Comparison of ENCODE assay signal across 1 cellular context in genomic region chr12:1795785-1796514, GRCh38.
TF ChIP-seq lines count a peak whose summit lies in the region.

No MANE protein-coding gene starts in this region.

TF ChIP-seq in HepG2, 621 proteins besides CTCF, POLR2A, EP300 and RAD21 (continued from another document and continues in another):
- no peak for TF ChIP-seq ATF2 (CRISPR knock-in tag; IDR thresholded peaks at IDR 0.05)
- peak; percentile 57; the same call in 1 of the 2 replicates for TF ChIP-seq ZNF331 (CRISPR knock-in tag; IDR thresholded peaks at IDR 0.05)
- TF ChIP-seq DNMT3B (CRISPR knock-in tag; conservative IDR thresholded peaks at IDR 0.05), result no peak
- TF ChIP-seq ZNF30 (CRISPR knock-in tag; IDR thresholded peaks at IDR 0.05), result no peak
- no peak for TF ChIP-seq CHD2 (IDR thresholded peaks at IDR 0.05; ENCODE audit: low read depth, low read length)
- TF ChIP-seq ZNF644 (CRISPR knock-in tag; IDR thresholded peaks at IDR 0.05; ENCODE audit: low read depth), result no peak
- TF ChIP-seq HOXD1 (CRISPR knock-in tag; IDR thresholded peaks at IDR 0.05), result no peak
- TF ChIP-seq SOX5 (CRISPR knock-in tag; IDR thresholded peaks at IDR 0.05; ENCODE audit: borderline replicate concordance), result no peak
- TF ChIP-seq HDAC1 (CRISPR knock-in tag; IDR thresholded peaks at IDR 0.05), result peak; percentile 41
- TF ChIP-seq MTF2 (CRISPR knock-in tag; IDR thresholded peaks at IDR 0.05; ENCODE audit: borderline replicate concordance), result 0 out of 2 replicates have a peak, but pooled peaks have one; percentile 34
- 0 out of 2 replicates have a peak, but pooled peaks have one; percentile 17 for TF ChIP-seq ZNF770 (CRISPR knock-in tag; IDR thresholded peaks at IDR 0.05)
- TF ChIP-seq MXI1 (IDR thresholded peaks at IDR 0.05; ENCODE audit: borderline replicate concordance, low read depth, low read length), result no peak
- peak; percentile 87 for TF ChIP-seq AGO2 (optimal IDR thresholded peaks at IDR 0.05; ENCODE audit: low read depth, low read length)
- 0 out of 2 replicates have a peak, but pooled peaks have one; percentile 56 for TF ChIP-seq SALL2 (CRISPR knock-in tag; IDR thresholded peaks at IDR 0.05)
- 0 out of 2 replicates have a peak, but pooled peaks have one; percentile 28 for TF ChIP-seq ZNF513 (CRISPR knock-in tag; conservative IDR thresholded peaks at IDR 0.05)
- TF ChIP-seq SIN3B (IDR thresholded peaks at IDR 0.05; ENCODE audit: low read length), result no peak
- no peak for TF ChIP-seq SOX6 (IDR thresholded peaks at IDR 0.05)
- 0 out of 2 replicates have a peak, but pooled peaks have one; percentile 9 for TF ChIP-seq SOX6 (CRISPR knock-in tag; IDR thresholded peaks at IDR 0.05)
- no peak for TF ChIP-seq MLXIP (CRISPR knock-in tag; IDR thresholded peaks at IDR 0.05; ENCODE audit: borderline replicate concordance)
- no peak for TF ChIP-seq ZNF101 (CRISPR knock-in tag; IDR thresholded peaks at IDR 0.05; ENCODE audit: borderline replicate concordance, low read depth)
- TF ChIP-seq ZSCAN5A (CRISPR knock-in tag; IDR thresholded peaks at IDR 0.05; ENCODE audit: borderline replicate concordance), result no peak; the same call in 1 of the 2 replicates
- TF ChIP-seq KMT2B (CRISPR knock-in tag; IDR thresholded peaks at IDR 0.05), result no peak
- TF ChIP-seq CENPBD1 (CRISPR knock-in tag; IDR thresholded peaks at IDR 0.05; ENCODE audit: borderline replicate concordance, low read depth), result no peak; the same call in 1 of the 2 replicates
- no peak for TF ChIP-seq CEBPG (CRISPR knock-in tag; IDR thresholded peaks at IDR 0.05)
- peak; percentile 78 for TF ChIP-seq TARDBP (CRISPR knock-in tag; IDR thresholded peaks at IDR 0.05)
- no peak for TF ChIP-seq MIER2 (CRISPR knock-in tag; IDR thresholded peaks at IDR 0.05)
- TF ChIP-seq ESRRA (CRISPR knock-in tag; IDR thresholded peaks at IDR 0.05; ENCODE audit: low read depth), result peak; percentile 64; the same call in 1 of the 2 replicates
- peak; percentile 51; the same call in 1 of the 2 replicates for TF ChIP-seq POLR2G (IDR thresholded peaks at IDR 0.05; ENCODE audit: low read depth, low read length)
- 0 out of 2 replicates have a peak, but pooled peaks have one; percentile 49 for TF ChIP-seq ZSCAN22 (CRISPR knock-in tag; IDR thresholded peaks at IDR 0.05)
- TF ChIP-seq E2F1 (CRISPR knock-in tag; IDR thresholded peaks at IDR 0.05), result no peak
- TF ChIP-seq NFE2 (CRISPR knock-in tag; IDR thresholded peaks at IDR 0.05), result no peak
- peak; percentile 41; the same call in 1 of the 2 replicates for TF ChIP-seq ELF3 (CRISPR knock-in tag; IDR thresholded peaks at IDR 0.05)
- TF ChIP-seq KDM1A (CRISPR knock-in tag; IDR thresholded peaks at IDR 0.05), result peak; percentile 76; the same call in 1 of the 2 replicates
- TF ChIP-seq MYC (CRISPR knock-in tag; IDR thresholded peaks at IDR 0.05; ENCODE audit: borderline replicate concordance), result no peak
- TF ChIP-seq ZNF350 (CRISPR knock-in tag; IDR thresholded peaks at IDR 0.05; ENCODE audit: borderline replicate concordance, low read depth), result 0 out of 2 replicates have a peak, but pooled peaks have one; percentile 19
- TF ChIP-seq ZFP82 (CRISPR knock-in tag; IDR thresholded peaks at IDR 0.05; ENCODE audit: borderline replicate concordance), result no peak
- TF ChIP-seq ZNF274 (CRISPR knock-in tag; IDR thresholded peaks at IDR 0.05), result 0 out of 2 replicates have a peak, but pooled peaks have one; percentile 7
- TF ChIP-seq KLF12 (CRISPR knock-in tag; IDR thresholded peaks at IDR 0.05; ENCODE audit: borderline replicate concordance), result peak; percentile 67; the same call in 1 of the 2 replicates
- TF ChIP-seq GTF3A (CRISPR knock-in tag; conservative IDR thresholded peaks at IDR 0.05), result peak; percentile 88
- 0 out of 2 replicates have a peak, but pooled peaks have one; percentile 75 for TF ChIP-seq ZNF224 (CRISPR knock-in tag; IDR thresholded peaks at IDR 0.05)
- peak; percentile 89; the same call in 1 of the 2 replicates for TF ChIP-seq DNMT1 (CRISPR knock-in tag; IDR thresholded peaks at IDR 0.05)
- 0 out of 2 replicates have a peak, but pooled peaks have one; percentile 58 for TF ChIP-seq IRF9 (CRISPR knock-in tag; IDR thresholded peaks at IDR 0.05; ENCODE audit: borderline replicate concordance)
- TF ChIP-seq ZMYM3 (CRISPR knock-in tag; IDR thresholded peaks at IDR 0.05), result peak; percentile 90
- TF ChIP-seq TAF1 (CRISPR knock-in tag; IDR thresholded peaks at IDR 0.05), result peak; percentile 16; the same call in 1 of the 2 replicates
- no peak for TF ChIP-seq ZNF598 (CRISPR knock-in tag; IDR thresholded peaks at IDR 0.05; ENCODE audit: borderline replicate concordance)
- TF ChIP-seq ZNF709 (CRISPR knock-in tag; IDR thresholded peaks at IDR 0.05), result 0 out of 2 replicates have a peak, but pooled peaks have one; percentile 28
- peak; percentile 35 for TF ChIP-seq HNRNPLL (IDR thresholded peaks at IDR 0.05; ENCODE audit: low read depth, low read length, poor library complexity, severe bottlenecking)
- no peak for TF ChIP-seq ZNF317 (CRISPR knock-in tag; IDR thresholded peaks at IDR 0.05)
- peak; percentile 16; the same call in 1 of the 2 replicates for TF ChIP-seq NCOA2 (CRISPR knock-in tag; IDR thresholded peaks at IDR 0.05)
- TF ChIP-seq ATM (IDR thresholded peaks at IDR 0.05; ENCODE audit: borderline replicate concordance), result no peak
- no peak for TF ChIP-seq NFATC3 (CRISPR knock-in tag; IDR thresholded peaks at IDR 0.05)
- TF ChIP-seq KLF6 (CRISPR knock-in tag; IDR thresholded peaks at IDR 0.05), result peak; percentile 47; the same call in 1 of the 2 replicates
- TF ChIP-seq ZFYVE20 (CRISPR knock-in tag; IDR thresholded peaks at IDR 0.05; ENCODE audit: borderline replicate concordance, low read depth), result no peak
- TF ChIP-seq YY1 (IDR thresholded peaks at IDR 0.05; ENCODE audit: insufficient read depth, insufficient replicate concordance, low read depth, low read length), result peak; percentile 72
- no peak for TF ChIP-seq SIN3A (IDR thresholded peaks at IDR 0.05; ENCODE audit: borderline replicate concordance, low read depth, low read length)
- TF ChIP-seq SOX13 (IDR thresholded peaks at IDR 0.05), result no peak
- no peak for TF ChIP-seq SOX13 (CRISPR knock-in tag; conservative IDR thresholded peaks at IDR 0.05 in 1 of 2, IDR thresholded peaks at IDR 0.05 in 1 of 2)
- no peak for TF ChIP-seq ZC3H4 (CRISPR knock-in tag; IDR thresholded peaks at IDR 0.05; ENCODE audit: borderline replicate concordance)
- no peak for TF ChIP-seq RAD51 (IDR thresholded peaks at IDR 0.05; ENCODE audit: borderline replicate concordance)
- no peak for TF ChIP-seq SIX1 (CRISPR knock-in tag; IDR thresholded peaks at IDR 0.05; ENCODE audit: borderline replicate concordance)
- 0 out of 2 replicates have a peak, but pooled peaks have one; percentile 13 for TF ChIP-seq KDM4B (CRISPR knock-in tag; IDR thresholded peaks at IDR 0.05)
- no peak for TF ChIP-seq FOXC1 (CRISPR knock-in tag; IDR thresholded peaks at IDR 0.05; ENCODE audit: borderline replicate concordance)
